ENCODE assay signal across 7 cellular contexts in genomic region chr15:74064822-74065221, GRCh38. TPM values are rescaled to one million over a fixed set of nuclear protein-coding genes. Genes with fewer than 3 reads are reported as not detected.
"Had no signal": no experiment of that assay in that cellular context is flagged by ENCODE, and none has a peak within 500 bp of the region (broad histone marks: within the 10 kb centered on the region; RNA-seq: fewer than 3 reads in every experiment).

No MANE protein-coding gene starts in this region.

RNA-seq across cellular contexts. Expression of gene GOLGA6A, which starts 17.5 kb away (rescaled TPM):
- total RNA-seq: dermis blood vessel endothelial cell, endothelial cell of umbilical vein, mucosa of gallbladder, myocyte, neural crest cell, occipital lobe, pulmonary artery endothelial cell had no signal
- polyA plus RNA-seq: endothelial cell of umbilical vein had no signal
